ENCODE assay signal across 15 cellular contexts in genomic region chr9:133309608-133310007, GRCh38. TPM values are rescaled to one million over a fixed set of nuclear protein-coding genes. Genes with fewer than 3 reads are reported as not detected.
DNase-seq lines count a peak whose midpoint lies in the region; ATAC-seq and TF ChIP-seq lines count a peak whose summit lies in the region.
"Had no signal": no experiment of that assay in that cellular context is flagged by ENCODE, and none has a peak within 500 bp of the region (broad histone marks: within the 10 kb centered on the region; RNA-seq: fewer than 3 reads in every experiment).

No MANE protein-coding gene starts in this region.

- peak overlapping the region; percentile 57 for H3K27ac Mint-ChIP-seq in neural crest cell (ENCODE audit: unreplicated experiment)
- H3K27ac Mint-ChIP-seq: CD14-positive monocyte; CD4-positive, alpha-beta memory T cell; GM23338 had no signal

- DNase-seq in NCI-H748 (lab: John Stamatoyannopoulos, UW; ENCODE audit: unreplicated experiment) (peak; percentile 49), NCI-H748 treated with DMSO at 0.1 percent for 48 hours (lab: John Stamatoyannopoulos, UW) (no peak), neural crest cell (ENCODE audit: low read depth, low spot score) (no peak)
- DNase-seq: 8988T; CD4-positive, alpha-beta memory T cell; DMS79; GDM1; HCEC 1CT; IMR-90 had no signal

- no peak for TF ChIP-seq CTCF in neural crest cell (conservative IDR thresholded peaks at IDR 0.05)

- no peaks in the 10 kb centered on the region for H3K36me3 Mint-ChIP-seq in neural crest cell (ENCODE audit: low read depth)
- H3K36me3 Mint-ChIP-seq: CD14-positive monocyte; CD4-positive, alpha-beta memory T cell had no signal

- peaks cover 7% of the 10 kb centered on the region for H3K27me3 Mint-ChIP-seq in neural crest cell (ENCODE audit: low read depth)

- no peak for ATAC-seq in HG03175 (IDR thresholded peaks at IDR 0.05; ENCODE audit: unreplicated experiment)
- ATAC-seq: GM23338 had no signal

- H3K9me3 Mint-ChIP-seq in neural crest cell: peaks cover 8% of the 10 kb centered on the region

- H3K4me1 Mint-ChIP-seq in neural crest cell: no peaks in the 10 kb centered on the region
- H3K4me1 Mint-ChIP-seq: CD14-positive monocyte; CD4-positive, alpha-beta memory T cell; GM23338 had no signal

- no peak overlapping the region for H3K4me3 Mint-ChIP-seq in neural crest cell
- H3K4me3 Mint-ChIP-seq: CD4-positive, alpha-beta memory T cell; GM23338 had no signal

RNA-seq across cellular contexts. Expression of gene SURF6, which starts 26.4 kb away (rescaled TPM):
- 22.4 and 23.9 TPM in 2 replicates for total RNA-seq in neural crest cell

RNA-seq across cellular contexts. Expression of gene ABO, which starts 34.6 kb away (rescaled TPM):
- total RNA-seq in neural crest cell: 0.11 and 0.40 TPM in 2 replicates
- total RNA-seq: A673, Daoy, HT1080, IMR-90 had no signal

RNA-seq across cellular contexts. Expression of gene MED22, which starts 38.3 kb away (rescaled TPM):
- total RNA-seq in neural crest cell: 69.7 and 70.6 TPM in 2 replicates

RNA-seq across cellular contexts. Expression of gene RPL7A, which starts 38.4 kb away (rescaled TPM):
- total RNA-seq in neural crest cell: 2,746 and 2,748 TPM in 2 replicates

RNA-seq across cellular contexts. Expression of gene SURF1, which starts 46.7 kb away (rescaled TPM):
- 32.0 and 32.1 TPM in 2 replicates for total RNA-seq in neural crest cell
